ENCODE assay signal across 8 cellular contexts in the genomic region with DNA sequence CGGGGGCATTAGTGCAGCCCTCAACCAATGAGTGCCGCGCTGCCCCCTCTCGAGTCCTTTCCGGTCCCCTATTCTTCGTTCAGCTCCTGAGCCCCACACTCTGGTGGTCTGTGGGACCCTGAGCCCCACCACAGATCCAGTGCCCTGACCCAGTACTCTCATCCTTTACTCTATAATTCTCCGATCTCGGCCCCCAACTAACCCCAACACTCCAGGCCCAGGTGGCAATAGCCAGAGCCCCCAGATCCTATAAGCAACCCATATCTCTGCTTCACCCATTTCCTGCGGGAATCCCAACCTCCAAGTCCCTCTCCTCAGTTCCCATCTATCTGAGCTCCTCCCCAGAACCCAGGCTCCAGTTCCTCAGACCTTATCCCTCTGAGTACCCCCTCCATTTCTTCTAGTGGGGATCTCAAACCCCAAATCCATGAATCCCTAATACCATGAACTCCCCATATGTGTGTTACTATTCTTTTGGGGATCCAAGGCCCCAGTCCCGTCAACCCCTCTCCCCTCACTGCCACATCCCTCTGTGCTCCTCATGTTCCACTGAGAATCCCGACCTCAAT. TPM values are rescaled to one million over a fixed set of nuclear protein-coding genes. Genes with fewer than 3 reads are reported as not detected.
DNase-seq lines count a peak whose midpoint lies in the region; ATAC-seq and TF ChIP-seq lines count a peak whose summit lies in the region.

No MANE protein-coding gene starts in this region.

- H3K27ac Mint-ChIP-seq in CD8-positive, alpha-beta T cell, result peak overlapping the region; percentile 87

- peaks cover 9% of the 10 kb centered on the region for H3K36me3 Mint-ChIP-seq in CD8-positive, alpha-beta T cell

- no peaks in the 10 kb centered on the region for H3K36me3 ChIP-seq in CD8-positive, alpha-beta T cell (ENCODE audit: insufficient read depth, low read length)
- peaks cover 13% of the 10 kb centered on the region for H3K36me3 ChIP-seq in NT2/D1 (ENCODE audit: insufficient read depth, insufficient read length, low read length)
- H3K36me3 ChIP-seq in endocrine pancreas (ENCODE audit: control insufficient read depth, insufficient read depth, low read length), result no peaks in the 10 kb centered on the region
- H3K36me3 ChIP-seq in neutrophil, result peaks cover 4% of the 10 kb centered on the region

- H3K9ac ChIP-seq in NT2/D1 (ENCODE audit: insufficient read length, low read depth) (peak overlapping the region; percentile 65), endocrine pancreas (ENCODE audit: control insufficient read depth, insufficient read depth, low read length) (peak overlapping the region; percentile 60)

- CTCF ChIA-PET in CD8-positive, alpha-beta T cell (lab: Charles Lee), result interaction anchor here (0.7 to 3.2 kb wide), 12 partner anchors 9 to 280 kb away, joined by 3 to 26 read pairs (median 3); a partner anchor contains a TSS

- H3K9me3 Mint-ChIP-seq in CD8-positive, alpha-beta T cell, result no peaks in the 10 kb centered on the region

- H3K27me3 Mint-ChIP-seq in CD8-positive, alpha-beta T cell (ENCODE audit: low read depth), result no peaks in the 10 kb centered on the region

- intact Hi-C loops in CD8-positive, alpha-beta T cell (cut with DNase I, micrococcal nuclease), result loop anchor here (1.0 to 10.0 kb wide), 6 partner anchors 24 to 567 kb away; a partner anchor contains a TSS
- intact Hi-C loops in head of caudate nucleus (cut with DNase I), result no loop called here

- H3K4me3 Mint-ChIP-seq in CD8-positive, alpha-beta T cell, result peak overlapping the region; percentile 82

- peak overlapping the region; percentile 36 for H3K4me3 ChIP-seq in CD8-positive, alpha-beta T cell (ENCODE audit: low read depth, low read length)
- H3K4me3 ChIP-seq in NT2/D1 (ENCODE audit: insufficient read length, low read depth), result peak overlapping the region; percentile 47
- H3K4me3 ChIP-seq in endocrine pancreas (ENCODE audit: control insufficient read depth, insufficient read depth, low read length), result no peak overlapping the region
- peak overlapping the region; percentile 63 to 67 for H3K4me3 ChIP-seq in neutrophil (ENCODE audit: low read depth in 1 of 2, low read length in 1 of 2)

- peaks cover 45% of the 10 kb centered on the region for H3K4me1 ChIP-seq in CD8-positive, alpha-beta T cell (ENCODE audit: insufficient read depth, low read length)
- peaks cover 25% of the 10 kb centered on the region for H3K4me1 ChIP-seq in NT2/D1 (ENCODE audit: insufficient read depth, insufficient read length)
- no peaks in the 10 kb centered on the region for H3K4me1 ChIP-seq in endocrine pancreas (ENCODE audit: control insufficient read depth, insufficient read depth, low read length)
- peaks cover 34 to 39% of the 10 kb centered on the region in 2 experiments for H3K4me1 ChIP-seq in neutrophil (ENCODE audit: control insufficient read depth in 1 of 2, insufficient read depth in 1 of 2, low read depth in 1 of 2, low read length in 1 of 2)

- no peak for TF ChIP-seq CTCF in CD8-positive, alpha-beta T cell (IDR thresholded peaks at IDR 0.05)
- TF ChIP-seq CTCF in neutrophil (IDR thresholded peaks at IDR 0.05), result no peak

- POLR2A ChIA-PET in CD8-positive, alpha-beta T cell (lab: Charles Lee), result interaction anchor here (0.5 to 4.5 kb wide), 19 partner anchors 10 to 718 kb away, joined by 3 to 65 read pairs (median 4); a partner anchor contains a TSS

- ATAC-seq in CD8-positive, alpha-beta T cell, result no peak
- ATAC-seq in GM18511 (IDR thresholded peaks at IDR 0.05; ENCODE audit: unreplicated experiment), result no peak

- no peaks in the 10 kb centered on the region for H3K9me3 ChIP-seq in CD8-positive, alpha-beta T cell (ENCODE audit: low read length)
- H3K9me3 ChIP-seq in NT2/D1 (ENCODE audit: insufficient read depth, low read length) (no peaks in the 10 kb centered on the region), endocrine pancreas (ENCODE audit: control insufficient read depth, low read length) (no peaks in the 10 kb centered on the region), neutrophil (no peaks in the 10 kb centered on the region)

- H3K27ac ChIP-seq in CD8-positive, alpha-beta T cell (ENCODE audit: low read depth, low read length), result peak overlapping the region; percentile 36
- H3K27ac ChIP-seq in neutrophil, result peak overlapping the region; percentile 89

- DNase-seq in CD8-positive, alpha-beta T cell, result no peak
- no peak for DNase-seq in NT2/D1 (ENCODE audit: low read depth, low spot score)
- DNase-seq in head of caudate nucleus, result no peak
- DNase-seq in GDM1 (lab: John Stamatoyannopoulos, UW), result no peak
- no peak for DNase-seq in germinal center (ENCODE audit: low spot score)

- H3K27me3 ChIP-seq in CD8-positive, alpha-beta T cell (ENCODE audit: insufficient read depth, low read length), result no peaks in the 10 kb centered on the region
- H3K27me3 ChIP-seq in NT2/D1 (ENCODE audit: insufficient read depth, insufficient read length), result no peaks in the 10 kb centered on the region
- no peaks in the 10 kb centered on the region for H3K27me3 ChIP-seq in endocrine pancreas (ENCODE audit: control insufficient read depth, insufficient read depth, low read length)
- no peaks in the 10 kb centered on the region for H3K27me3 ChIP-seq in neutrophil

- peaks cover 51% of the 10 kb centered on the region for H3K4me1 Mint-ChIP-seq in CD8-positive, alpha-beta T cell (ENCODE audit: low read depth)

RNA-seq across cellular contexts. Expression of a gene that starts 1.0 kb away (rescaled TPM):
- 10 to 100 TPM; 12.3 to 13.8 TPM for total RNA-seq in CD8-positive, alpha-beta T cell

RNA-seq across cellular contexts. Expression of a gene that starts 3.3 kb away (rescaled TPM):
- 1 to 10 TPM; 3.0 to 3.1 TPM for total RNA-seq in CD8-positive, alpha-beta T cell

RNA-seq across cellular contexts. Expression of a gene that starts 11.0 kb away (rescaled TPM):
- 100 to 1,000 TPM; 147 to 150 TPM for total RNA-seq in CD8-positive, alpha-beta T cell

RNA-seq across cellular contexts. Expression of a gene that starts 16.2 kb away (rescaled TPM):
- total RNA-seq in CD8-positive, alpha-beta T cell, result 10 to 100 TPM; 35.4 to 35.9 TPM

RNA-seq across cellular contexts. Expression of a gene that starts 23.9 kb away (rescaled TPM):
- 1 to 10 TPM; 2.3 to 2.4 TPM for total RNA-seq in CD8-positive, alpha-beta T cell
